10 cellular contexts compared by ENCODE assay signal in genomic region chr6:75546401-75546800, GRCh38.
DNase-seq lines count a peak whose midpoint lies in the region; ATAC-seq and TF ChIP-seq lines count a peak whose summit lies in the region.
"Had no signal": no experiment of that assay in that cellular context is flagged by ENCODE, and none has a peak within 500 bp of the region (broad histone marks: within the 10 kb centered on the region; RNA-seq: fewer than 3 reads in every experiment).

No MANE protein-coding gene starts in this region.

- TF ChIP-seq CTCF in epithelial cell of esophagus (IDR thresholded peaks at IDR 0.05; ENCODE audit: insufficient read depth, low read depth, low read length, missing control alignments) = peak; percentile 21

- ATAC-seq in HG03097 (IDR thresholded peaks at IDR 0.05; ENCODE audit: low FRiP score, unreplicated experiment) (no peak), HG02759 (IDR thresholded peaks at IDR 0.05; ENCODE audit: unreplicated experiment) (no peak)

- DNase-seq in NCI-H82 (lab: John Stamatoyannopoulos, UW) (peak; percentile 2), NCI-H82 treated with DMSO at 0.1 percent for 48 hours (lab: John Stamatoyannopoulos, UW; ENCODE audit: unreplicated experiment) (no peak), NCI-H69 (lab: John Stamatoyannopoulos, UW) (peak; percentile 14), epithelial cell of esophagus (ENCODE audit: low read depth) (peak; percentile 35), superior temporal gyrus (ENCODE audit: extremely low spot score) (peak; percentile 32), amniotic stem cell (lab: John Stamatoyannopoulos, UW) (no peak)
- DNase-seq: activated naive CD8-positive, alpha-beta T cell treated with anti-CD3 and anti-CD28 coated beads for 36 hours; CD4-positive, alpha-beta T cell had no signal

- no peak overlapping the region for H3K4me3 ChIP-seq in epithelial cell of esophagus (ENCODE audit: low read length)

Comparison
In these comparisons a context has a peak if more than half of its experiments do, and no peak if none do; other contexts are left out.
1. DNase-seq: peak in NCI-H82 (single experiment), NCI-H69 (single experiment), epithelial cell of esophagus (single experiment) and superior temporal gyrus (single experiment); none in NCI-H82 treated with DMSO at 0.1 percent for 48 hours (single experiment) and amniotic stem cell (single experiment).